1 cellular context compared by ENCODE assay signal in the genomic region with DNA sequence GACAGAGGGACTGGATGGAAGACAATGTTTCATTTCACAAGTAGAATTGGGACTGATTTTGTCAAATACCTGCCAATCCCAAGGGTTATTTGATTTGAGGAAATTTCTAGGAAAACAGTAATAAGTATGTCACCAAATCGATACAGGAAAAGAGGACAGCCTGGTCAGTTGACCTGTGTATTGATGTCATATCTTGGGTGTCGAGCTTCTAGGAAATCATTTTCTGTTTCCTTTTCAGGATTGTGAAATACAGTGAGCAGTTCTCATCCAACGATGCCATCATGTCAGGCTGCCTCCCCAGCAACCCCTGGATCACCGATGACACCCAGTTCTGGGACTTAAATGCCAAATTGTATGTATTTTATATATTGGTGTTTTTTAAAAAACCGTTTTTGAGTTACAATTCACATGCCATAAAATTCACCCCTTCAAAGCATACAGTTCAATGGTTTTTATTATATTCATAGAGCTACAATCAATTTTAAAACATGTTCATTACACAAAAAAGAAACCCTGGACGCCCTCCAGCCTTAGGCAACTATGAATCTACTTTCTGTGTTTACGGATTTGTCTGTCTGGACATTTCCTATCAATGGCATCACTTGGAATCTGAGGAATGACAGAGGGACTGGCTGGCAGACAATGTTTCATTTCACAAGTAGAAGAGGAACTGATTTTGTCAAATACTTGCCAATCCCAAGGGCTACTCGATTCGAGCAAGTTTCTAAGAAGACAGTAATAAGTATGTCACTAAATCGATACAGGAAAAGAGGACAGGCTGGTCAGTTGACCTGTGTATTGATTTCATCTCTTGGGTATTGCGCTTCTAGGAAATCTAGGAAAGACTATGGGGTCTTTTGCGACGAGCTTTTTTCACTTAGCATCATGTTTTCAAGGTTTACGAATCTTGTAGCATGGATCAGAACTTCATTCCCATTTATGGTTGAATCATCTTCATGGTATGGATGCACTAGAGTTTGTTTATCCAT.
A peak's percentile ranks its signal among the peaks of the same experiment; 100 is the strongest.
TF ChIP-seq lines count a peak whose summit lies in the region.

No MANE protein-coding gene starts in this region.

TF ChIP-seq in K562, 482 proteins besides CTCF, POLR2A, EP300 and RAD21:
- TF ChIP-seq POLR2G (IDR thresholded peaks at IDR 0.05; ENCODE audit: low read depth, low read length), result no peak
- TF ChIP-seq CEBPB (tag; IDR thresholded peaks at IDR 0.05), result peak; percentile 72; the same call in 1 of the 2 replicates
- TF ChIP-seq PTRF (tag; IDR thresholded peaks at IDR 0.05), result no peak
- TF ChIP-seq CEBPG (CRISPR knock-in tag; IDR thresholded peaks at IDR 0.05), result no peak
- peak; percentile 57 to 78 for TF ChIP-seq CEBPG (tag; conservative IDR thresholded peaks at IDR 0.05 in 1 of 2, IDR thresholded peaks at IDR 0.05 in 1 of 2)
- TF ChIP-seq, protein P1, sequence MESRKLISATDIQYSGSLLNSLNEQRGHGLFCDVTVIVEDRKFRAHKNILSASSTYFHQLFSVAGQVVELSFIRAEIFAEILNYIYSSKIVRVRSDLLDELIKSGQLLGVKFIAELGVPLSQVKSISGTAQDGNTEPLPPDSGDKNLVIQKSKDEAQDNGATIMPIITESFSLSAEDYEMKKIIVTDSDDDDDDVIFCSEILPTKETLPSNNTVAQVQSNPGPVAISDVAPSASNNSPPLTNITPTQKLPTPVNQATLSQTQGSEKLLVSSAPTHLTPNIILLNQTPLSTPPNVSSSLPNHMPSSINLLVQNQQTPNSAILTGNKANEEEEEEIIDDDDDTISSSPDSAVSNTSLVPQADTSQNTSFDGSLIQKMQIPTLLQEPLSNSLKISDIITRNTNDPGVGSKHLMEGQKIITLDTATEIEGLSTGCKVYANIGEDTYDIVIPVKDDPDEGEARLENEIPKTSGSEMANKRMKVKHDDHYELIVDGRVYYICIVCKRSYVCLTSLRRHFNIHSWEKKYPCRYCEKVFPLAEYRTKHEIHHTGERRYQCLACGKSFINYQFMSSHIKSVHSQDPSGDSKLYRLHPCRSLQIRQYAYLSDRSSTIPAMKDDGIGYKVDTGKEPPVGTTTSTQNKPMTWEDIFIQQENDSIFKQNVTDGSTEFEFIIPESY (CRISPR knock-in tag; IDR thresholded peaks at IDR 0.05), result no peak
